Comparison of ENCODE assay signal across 22 cellular contexts in genomic region chr1:7487756-7488474, GRCh38.
"Had no signal": no experiment of that assay in that cellular context is flagged by ENCODE, and none has a peak within 500 bp of the region (broad histone marks: within the 10 kb centered on the region; RNA-seq: fewer than 3 reads in every experiment).

No MANE protein-coding gene starts in this region.

- H3K9me3 ChIP-seq: breast epithelium had no signal

- H3K4me3 Mint-ChIP-seq: activated CD8-positive, alpha-beta T cell treated with anti-CD3 and anti-CD28 coated beads for 36 hours; activated naive CD4-positive, alpha-beta T cell treated with anti-CD3 and anti-CD28 coated beads, Interleukin-2, amount 50 U/mL, for 24 hours; T-cell had no signal

- H3K36me3 ChIP-seq: breast epithelium had no signal

- ATAC-seq: activated CD4-positive, CD25-positive, alpha-beta regulatory T cell treated with anti-CD3 and anti-CD28 coated beads, Interleukin-2, amount 50 U/mL, for 24 hours; activated CD8-positive, alpha-beta T cell treated with anti-CD3 and anti-CD28 coated beads for 36 hours; Right ventricle myocardium inferior; T-cell had no signal

- H3K9me3 Mint-ChIP-seq: activated naive CD4-positive, alpha-beta T cell treated with anti-CD3 and anti-CD28 coated beads, Interleukin-2, amount 50 U/mL, for 24 hours had no signal

- H3K4me1 Mint-ChIP-seq: activated naive CD4-positive, alpha-beta T cell treated with anti-CD3 and anti-CD28 coated beads, Interleukin-2, amount 50 U/mL, for 24 hours; T-cell had no signal

- H3K9ac ChIP-seq: KMS-11 had no signal

- H3K4me3 ChIP-seq: breast epithelium, SK-N-MC had no signal

- DNase-seq: activated CD4-positive, alpha-beta T cell treated with anti-CD3 and anti-CD28 coated beads for 4 hours; activated CD8-positive, alpha-beta memory T cell treated with anti-CD3 and anti-CD28 coated beads, Interleukin-2, amount 50 U/mL, for 48 hours; activated CD8-positive, alpha-beta T cell treated with anti-CD3 and anti-CD28 coated beads for 36 hours; activated T-cell treated with anti-CD3 and anti-CD28 coated beads, Interleukin-2, amount 50 U/mL, for 1 hour; aorta; caudate nucleus; NCI-H1092; NCI-H1417; NCI-H1930; NCI-H2171; NCI-H226; NCI-H526 treated with DMSO at 0.1 percent for 48 hours; NCI-H82; RPMI8226; T-cell had no signal

- H3K36me3 Mint-ChIP-seq: activated naive CD4-positive, alpha-beta T cell treated with anti-CD3 and anti-CD28 coated beads, Interleukin-2, amount 50 U/mL, for 24 hours; T-cell had no signal

- H3K27ac ChIP-seq: breast epithelium, KMS-11, SK-N-MC, VCaP had no signal

- H3K4me2 ChIP-seq: KMS-11 had no signal

- H3K27me3 Mint-ChIP-seq: activated naive CD4-positive, alpha-beta T cell treated with anti-CD3 and anti-CD28 coated beads, Interleukin-2, amount 50 U/mL, for 24 hours had no signal

- H3K27ac Mint-ChIP-seq: activated CD8-positive, alpha-beta T cell treated with anti-CD3 and anti-CD28 coated beads for 36 hours; activated naive CD4-positive, alpha-beta T cell treated with anti-CD3 and anti-CD28 coated beads, Interleukin-2, amount 50 U/mL, for 24 hours; T-cell had no signal

- H3K4me1 ChIP-seq: breast epithelium had no signal
